In the genomic region with DNA sequence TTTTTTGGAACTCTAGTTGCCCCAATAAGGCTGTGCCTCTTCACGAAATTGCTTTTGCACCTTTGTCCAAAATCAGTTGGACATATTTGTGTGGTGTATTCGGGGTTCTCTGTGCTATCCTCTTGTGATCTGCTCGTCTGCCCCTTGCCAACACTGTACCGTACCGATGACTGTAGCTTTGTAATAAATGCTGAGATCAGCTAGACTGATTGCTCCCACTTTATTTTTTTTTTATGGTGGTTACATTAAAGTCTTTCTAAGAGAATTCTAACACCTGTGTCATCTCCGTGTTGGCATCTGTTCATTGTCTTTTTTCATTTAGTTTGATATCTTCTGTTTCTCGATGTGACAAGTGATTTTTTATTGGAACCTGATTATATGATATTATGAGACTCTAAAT, we compare ENCODE assay signal across 18 cellular contexts.
"Had no signal": no experiment of that assay in that cellular context is flagged by ENCODE, and none has a peak within 500 bp of the region (broad histone marks: within the 10 kb centered on the region; RNA-seq: fewer than 3 reads in every experiment).

No MANE protein-coding gene starts in this region.

- ATAC-seq: left lung had no signal

- H3K27ac Mint-ChIP-seq: activated CD4-positive, alpha-beta T cell treated with anti-CD3 and anti-CD28 coated beads for 36 hours; activated naive CD8-positive, alpha-beta T cell had no signal

- H3K4me3 Mint-ChIP-seq: activated CD4-positive, alpha-beta T cell treated with anti-CD3 and anti-CD28 coated beads for 36 hours; activated naive CD8-positive, alpha-beta T cell; brain; central memory CD8-positive, alpha-beta T cell had no signal

- H3K27ac ChIP-seq: left lung, stomach had no signal

- H3K4me3 ChIP-seq: left lung, right atrium auricular region, stomach had no signal

- H3K9me3 Mint-ChIP-seq: brain; central memory CD8-positive, alpha-beta T cell; naive thymus-derived CD8-positive, alpha-beta T cell had no signal

- H3K9me3 ChIP-seq: left lung, right atrium auricular region, stomach, thoracic aorta had no signal

- H3K27me3 Mint-ChIP-seq: activated CD4-positive, alpha-beta T cell treated with anti-CD3 and anti-CD28 coated beads for 36 hours; activated naive CD8-positive, alpha-beta T cell; central memory CD8-positive, alpha-beta T cell; naive thymus-derived CD8-positive, alpha-beta T cell had no signal

- H3K27me3 ChIP-seq: left lung, right atrium auricular region, stomach had no signal

- FAIRE-seq: kidney had no signal

- DNase-seq: activated CD4-positive, alpha-beta T cell treated with anti-CD3 and anti-CD28 coated beads for 36 hours; activated CD8-positive, alpha-beta memory T cell treated with anti-CD3 and anti-CD28 coated beads, Interleukin-2, amount 50 U/mL, for 48 hours; activated gamma-delta T cell treated with Interleukin-2 at 50 U/mL for 16 hours; amniotic stem cell; effector memory CD4-positive, alpha-beta T cell; hypothalamus; kidney; left lung; mammary epithelial cell; naive thymus-derived CD8-positive, alpha-beta T cell; posterior cingulate gyrus; stimulated activated CD4-positive, alpha-beta T cell treated with anti-CD3 and anti-CD28 coated beads, Interleukin-1b, Interleukin-23, amount 100 ng/mL, for 48 hours; stomach had no signal
